ENCODE assay signal across 19 cellular contexts in the genomic region with DNA sequence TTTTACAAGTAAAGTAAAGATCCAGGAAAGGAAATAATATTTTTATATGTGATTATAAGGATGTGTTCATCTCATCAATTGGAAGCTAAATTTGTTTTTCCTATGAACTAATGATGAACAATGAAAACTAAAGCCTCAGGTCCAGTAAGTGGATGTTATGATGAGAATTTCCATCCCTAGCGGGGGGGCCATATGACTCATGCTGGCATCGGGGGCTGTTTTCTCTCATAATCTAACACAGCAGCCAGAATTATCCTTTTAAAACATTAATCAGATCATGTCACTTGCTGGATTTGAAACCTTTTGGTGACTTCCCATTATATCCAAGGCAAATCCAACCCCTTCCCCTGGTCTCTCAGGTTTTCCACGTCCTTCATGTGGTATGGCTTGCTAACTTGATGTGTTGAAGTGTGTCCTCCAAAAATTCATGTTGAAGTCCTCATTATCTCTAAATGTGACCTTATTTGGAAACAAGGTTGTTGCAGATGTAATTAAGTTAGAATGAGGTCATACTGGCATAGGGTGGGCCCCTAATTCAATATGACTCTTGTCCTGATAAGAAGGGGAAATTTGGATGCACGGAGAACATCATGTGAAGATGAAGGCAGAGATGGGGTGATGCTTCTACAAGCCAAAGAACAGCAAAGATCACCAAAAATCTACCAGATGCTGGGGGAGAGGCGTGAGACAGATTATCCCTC.
DNase-seq lines count a peak whose midpoint lies in the region; ATAC-seq and TF ChIP-seq lines count a peak whose summit lies in the region.
"Had no signal": no experiment of that assay in that cellular context is flagged by ENCODE, and none has a peak within 500 bp of the region (broad histone marks: within the 10 kb centered on the region; RNA-seq: fewer than 3 reads in every experiment).

No MANE protein-coding gene starts in this region.

- ATAC-seq in SK-N-SH treated with all-trans-retinoic acid at 6 μM for 48 hours (peak; percentile 52), HG03521 (IDR thresholded peaks at IDR 0.05; ENCODE audit: unreplicated experiment) (no peak)
- ATAC-seq: GM23338, HCT116, PC-3 had no signal

- DNase-seq in GM03348 (ENCODE audit: low spot score) (peak; percentile 10), dermis blood vessel endothelial cell (peak; percentile 28), lung microvascular endothelial cell (ENCODE audit: low read depth in 2 of 2) (peak; percentile 22 to 64), NCI-H748 treated with DMSO at 0.1 percent for 48 hours (lab: John Stamatoyannopoulos, UW) (no peak), NCI-H774 (lab: John Stamatoyannopoulos, UW) (no peak), NCI-H524 (lab: John Stamatoyannopoulos, UW) (no peak)
- DNase-seq: AML-193; DMS53; KG1; NCI-H1436 treated with DMSO at 0.1 percent for 48 hours; NCI-H2081 treated with DMSO at 0.1 percent for 48 hours; NCI-H524 treated with DMSO at 0.1 percent for 48 hours; NK-92 treated with Interleukin-12 subunit alpha and Interleukin-12 subunit beta, amount 100 ng/mL, for 24 hours; PC-3; SW 1271 had no signal

TF ChIP-seq in SK-N-SH treated with all-trans-retinoic acid at 6 μM for 48 hours, 23 proteins besides CTCF, POLR2A, EP300 and RAD21:
- TF ChIP-seq, protein P1, sequence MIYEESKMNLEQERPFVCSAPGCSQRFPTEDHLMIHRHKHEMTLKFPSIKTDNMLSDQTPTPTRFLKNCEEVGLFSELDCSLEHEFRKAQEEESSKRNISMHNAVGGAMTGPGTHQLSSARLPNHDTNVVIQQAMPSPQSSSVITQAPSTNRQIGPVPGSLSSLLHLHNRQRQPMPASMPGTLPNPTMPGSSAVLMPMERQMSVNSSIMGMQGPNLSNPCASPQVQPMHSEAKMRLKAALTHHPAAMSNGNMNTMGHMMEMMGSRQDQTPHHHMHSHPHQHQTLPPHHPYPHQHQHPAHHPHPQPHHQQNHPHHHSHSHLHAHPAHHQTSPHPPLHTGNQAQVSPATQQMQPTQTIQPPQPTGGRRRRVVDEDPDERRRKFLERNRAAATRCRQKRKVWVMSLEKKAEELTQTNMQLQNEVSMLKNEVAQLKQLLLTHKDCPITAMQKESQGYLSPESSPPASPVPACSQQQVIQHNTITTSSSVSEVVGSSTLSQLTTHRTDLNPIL (CRISPR knock-in tag; IDR thresholded peaks at IDR 0.05; ENCODE audit: low read depth) = no peak; the same call in 1 of the 2 replicates
- TF ChIP-seq, protein P2, sequence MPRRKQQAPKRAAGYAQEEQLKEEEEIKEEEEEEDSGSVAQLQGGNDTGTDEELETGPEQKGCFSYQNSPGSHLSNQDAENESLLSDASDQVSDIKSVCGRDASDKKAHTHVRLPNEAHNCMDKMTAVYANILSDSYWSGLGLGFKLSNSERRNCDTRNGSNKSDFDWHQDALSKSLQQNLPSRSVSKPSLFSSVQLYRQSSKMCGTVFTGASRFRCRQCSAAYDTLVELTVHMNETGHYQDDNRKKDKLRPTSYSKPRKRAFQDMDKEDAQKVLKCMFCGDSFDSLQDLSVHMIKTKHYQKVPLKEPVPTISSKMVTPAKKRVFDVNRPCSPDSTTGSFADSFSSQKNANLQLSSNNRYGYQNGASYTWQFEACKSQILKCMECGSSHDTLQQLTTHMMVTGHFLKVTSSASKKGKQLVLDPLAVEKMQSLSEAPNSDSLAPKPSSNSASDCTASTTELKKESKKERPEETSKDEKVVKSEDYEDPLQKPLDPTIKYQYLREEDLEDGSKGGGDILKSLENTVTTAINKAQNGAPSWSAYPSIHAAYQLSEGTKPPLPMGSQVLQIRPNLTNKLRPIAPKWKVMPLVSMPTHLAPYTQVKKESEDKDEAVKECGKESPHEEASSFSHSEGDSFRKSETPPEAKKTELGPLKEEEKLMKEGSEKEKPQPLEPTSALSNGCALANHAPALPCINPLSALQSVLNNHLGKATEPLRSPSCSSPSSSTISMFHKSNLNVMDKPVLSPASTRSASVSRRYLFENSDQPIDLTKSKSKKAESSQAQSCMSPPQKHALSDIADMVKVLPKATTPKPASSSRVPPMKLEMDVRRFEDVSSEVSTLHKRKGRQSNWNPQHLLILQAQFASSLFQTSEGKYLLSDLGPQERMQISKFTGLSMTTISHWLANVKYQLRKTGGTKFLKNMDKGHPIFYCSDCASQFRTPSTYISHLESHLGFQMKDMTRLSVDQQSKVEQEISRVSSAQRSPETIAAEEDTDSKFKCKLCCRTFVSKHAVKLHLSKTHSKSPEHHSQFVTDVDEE (CRISPR knock-in tag; IDR thresholded peaks at IDR 0.05) = no peak
- TF ChIP-seq ISL1 (CRISPR knock-in tag; IDR thresholded peaks at IDR 0.05) (peak; percentile 46; the same call in 1 of the 2 replicates), TCF4 (CRISPR knock-in tag; IDR thresholded peaks at IDR 0.05; ENCODE audit: borderline replicate concordance) (0 out of 2 replicates have a peak, but pooled peaks have one; percentile 23), ZFP30 (CRISPR knock-in tag; IDR thresholded peaks at IDR 0.05) (no peak), GLIS3 (CRISPR knock-in tag; IDR thresholded peaks at IDR 0.05) (no peak)
- TF ChIP-seq, protein P3, sequence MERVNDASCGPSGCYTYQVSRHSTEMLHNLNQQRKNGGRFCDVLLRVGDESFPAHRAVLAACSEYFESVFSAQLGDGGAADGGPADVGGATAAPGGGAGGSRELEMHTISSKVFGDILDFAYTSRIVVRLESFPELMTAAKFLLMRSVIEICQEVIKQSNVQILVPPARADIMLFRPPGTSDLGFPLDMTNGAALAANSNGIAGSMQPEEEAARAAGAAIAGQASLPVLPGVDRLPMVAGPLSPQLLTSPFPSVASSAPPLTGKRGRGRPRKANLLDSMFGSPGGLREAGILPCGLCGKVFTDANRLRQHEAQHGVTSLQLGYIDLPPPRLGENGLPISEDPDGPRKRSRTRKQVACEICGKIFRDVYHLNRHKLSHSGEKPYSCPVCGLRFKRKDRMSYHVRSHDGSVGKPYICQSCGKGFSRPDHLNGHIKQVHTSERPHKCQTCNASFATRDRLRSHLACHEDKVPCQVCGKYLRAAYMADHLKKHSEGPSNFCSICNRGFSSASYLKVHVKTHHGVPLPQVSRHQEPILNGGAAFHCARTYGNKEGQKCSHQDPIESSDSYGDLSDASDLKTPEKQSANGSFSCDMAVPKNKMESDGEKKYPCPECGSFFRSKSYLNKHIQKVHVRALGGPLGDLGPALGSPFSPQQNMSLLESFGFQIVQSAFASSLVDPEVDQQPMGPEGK (CRISPR knock-in tag; IDR thresholded peaks at IDR 0.05; ENCODE audit: borderline replicate concordance) = peak; percentile 95

Comparison
In these comparisons a context has a peak if more than half of its experiments do, and no peak if none do; other contexts are left out.
1. DNase-seq: peak in GM03348 (single experiment), dermis blood vessel endothelial cell (single experiment) and lung microvascular endothelial cell (2 of 2); none in NCI-H748 treated with DMSO at 0.1 percent for 48 hours (single experiment), NCI-H774 (single experiment) and NCI-H524 (0 of 2).